Comparison of ENCODE assay signal across 8 cellular contexts in the genomic region with DNA sequence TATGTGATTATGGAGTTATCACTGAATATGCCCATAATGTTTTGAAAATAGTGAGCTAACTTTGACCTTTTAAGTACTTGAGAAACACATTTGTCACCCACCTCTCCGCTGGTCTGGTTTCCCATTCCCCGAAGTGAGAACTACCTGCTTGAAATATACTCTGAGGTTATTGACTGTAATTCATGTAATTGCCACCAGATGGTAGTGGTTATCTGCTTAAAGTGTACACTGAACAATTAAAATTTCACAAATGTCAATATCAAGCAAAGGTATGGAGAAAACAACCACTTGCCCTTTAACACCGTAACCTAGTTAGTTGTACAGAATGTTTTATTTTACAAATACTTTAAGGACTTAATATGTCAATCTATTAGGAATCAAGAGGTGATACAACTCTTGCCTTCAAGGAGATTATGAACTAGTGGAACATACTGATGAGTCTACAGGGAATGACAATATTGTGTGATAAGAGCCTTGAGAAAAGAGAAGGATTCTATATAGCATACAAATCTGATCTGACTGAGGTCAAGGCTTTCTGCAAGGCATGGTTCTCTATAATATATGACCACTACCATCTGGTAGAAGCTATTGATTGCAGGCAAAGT.
DNase-seq lines count a peak whose midpoint lies in the region; ATAC-seq and TF ChIP-seq lines count a peak whose summit lies in the region.

No MANE protein-coding gene starts in this region.

- no peaks in the 10 kb centered on the region for H3K4me1 ChIP-seq in ascending aorta

- TF ChIP-seq CTCF in AG04449 (IDR thresholded peaks at IDR 0.05; ENCODE audit: insufficient read depth, low read length, missing control alignments) (peak; percentile 53), ascending aorta (IDR thresholded peaks at IDR 0.05) (peak in 2 of 3 experiments; percentile 38 to 46)

- DNase-seq in AG04449 (ENCODE audit: low read depth, low spot score) (no peak), NCI-H146 treated with DMSO at 0.1 percent for 48 hours (lab: John Stamatoyannopoulos, UW; ENCODE audit: unreplicated experiment) (peak; percentile 16), ascending aorta (ENCODE audit: low spot score in 2 of 2) (no peak), left colon (no peak), T-helper 1 cell (no peak), ecto neural progenitor cell (ENCODE audit: low spot score) (no peak)

- intact Hi-C loops in ascending aorta (cut with DNase I) (no loop called here), left colon (cut with DNase I, micrococcal nuclease) (no loop called here)

- H3K4me3 ChIP-seq in AG04449 (ENCODE audit: low read depth, low read length) (no peak overlapping the region), ascending aorta (no peak overlapping the region)

- peak; percentile 89 for ATAC-seq in GM18498 (IDR thresholded peaks at IDR 0.05; ENCODE audit: unreplicated experiment)
- peak; percentile 94 for ATAC-seq in HG02870 (IDR thresholded peaks at IDR 0.05; ENCODE audit: unreplicated experiment)
- peak; percentile 61 for ATAC-seq in left colon

- no peak overlapping the region for H3K27ac ChIP-seq in ascending aorta

- H3K9me3 ChIP-seq in ascending aorta, result no peaks in the 10 kb centered on the region

- no peaks in the 10 kb centered on the region for H3K27me3 ChIP-seq in ascending aorta

- POLR2A ChIA-PET in AG04449 (lab: Yijun Ruan, JAX), result no interaction called here

- CTCF ChIA-PET in AG04449 (lab: Yijun Ruan, JAX), result interaction anchor here (0.6 to 10.7 kb wide), 19 partner anchors 10 to 1444 kb away, joined by 3 to 74 read pairs (median 3); no protein-coding TSS in a partner anchor

- no peaks in the 10 kb centered on the region for H3K36me3 ChIP-seq in ascending aorta
